Comparison of ENCODE assay signal across 8 cellular contexts in genomic region chr10:87504667-87505365, GRCh38.
DNase-seq lines count a peak whose midpoint lies in the region; ATAC-seq and TF ChIP-seq lines count a peak whose summit lies in the region.

Gene MINPP1, plus strand, starts transcription at chr10:87504893. Its CDS starts 23 bp downstream, at chr10:87504916.

- H3K9me3 Mint-ChIP-seq in central memory CD8-positive, alpha-beta T cell: no peaks in the 10 kb centered on the region

- CTCF ChIA-PET in AG04449 (lab: Yijun Ruan, JAX): interaction anchor here (0.8 to 1.9 kb wide), 3 partner anchors 29 to 565 kb away, joined by 3 to 6 read pairs (median 3); no protein-coding TSS in a partner anchor

- DNase-seq in AG04449 (ENCODE audit: low read depth, low spot score) (peak; percentile 16), NCI-H2196 treated with DMSO at 0.1 percent for 48 hours (lab: John Stamatoyannopoulos, UW; ENCODE audit: unreplicated experiment) (peak; percentile 26), iris pigment epithelial cell (ENCODE audit: low read depth) (peak; percentile 85)
- peak; percentile 31 to 35 for DNase-seq in central memory CD8-positive, alpha-beta T cell (ENCODE audit: low spot score in 2 of 2)
- peak; percentile 74 to 82 for DNase-seq in stimulated activated CD4-positive, alpha-beta T cell treated with anti-CD3 and anti-CD28 coated beads, Interleukin-12 subunit alpha, Interleukin-12 subunit beta, amount 100 ng/mL, for 24 hours (ENCODE audit: low read depth in 2 of 2)

- TF ChIP-seq CTCF in AG04449 (IDR thresholded peaks at IDR 0.05; ENCODE audit: insufficient read depth, low read length, missing control alignments): peak; percentile 0

- H3K27me3 Mint-ChIP-seq in central memory CD8-positive, alpha-beta T cell: no peaks in the 10 kb centered on the region

- peak within 1 kb of the TSS; percentile 92 for H3K4me3 Mint-ChIP-seq in central memory CD8-positive, alpha-beta T cell

- H3K4me3 ChIP-seq in AG04449 (ENCODE audit: low read depth, low read length): peak within 1 kb of the TSS; percentile 88

- peaks cover 17% of the 10 kb centered on the region for H3K4me1 Mint-ChIP-seq in central memory CD8-positive, alpha-beta T cell

- H3K27ac Mint-ChIP-seq in central memory CD8-positive, alpha-beta T cell (ENCODE audit: low read depth): peak within 1 kb of the TSS; percentile 80

- peaks cover 13% of the 10 kb centered on the region for H3K36me3 Mint-ChIP-seq in central memory CD8-positive, alpha-beta T cell (ENCODE audit: insufficient read depth)

- POLR2A ChIA-PET in AG04449 (lab: Yijun Ruan, JAX): interaction anchor here (0.8 to 1.2 kb wide), 5 partner anchors 19 to 551 kb away, joined by 3 to 4 read pairs (median 3); no protein-coding TSS in a partner anchor

- TF ChIP-seq POLR2A in GM18526 (IDR thresholded peaks at IDR 0.05; ENCODE audit: extremely low read depth, insufficient read length): peak; percentile 78

- peak; percentile 62 for ATAC-seq in HG03060 (IDR thresholded peaks at IDR 0.05; ENCODE audit: low read depth, unreplicated experiment)
- peak; percentile 83 to 86 for ATAC-seq in activated CD4-positive, CD25-positive, alpha-beta regulatory T cell treated with anti-CD3 and anti-CD28 coated beads, Interleukin-2, amount 50 U/mL, for 24 hours
- peak; percentile 77 for ATAC-seq in central memory CD8-positive, alpha-beta T cell (replicated peaks; ENCODE audit: extremely low read depth, poor library complexity, severe bottlenecking)

Comparison
In these comparisons a context has a peak if more than half of its experiments do, and no peak if none do; other contexts are left out.
1. Peak in every context shown above with its lines: DNase-seq, ATAC-seq and H3K4me3 ChIP-seq.
2. DNase-seq: peak in every context shown above with its lines; median percentile 85 in iris pigment epithelial cell; 78 in stimulated activated CD4-positive, alpha-beta T cell treated with anti-CD3 and anti-CD28 coated beads, Interleukin-12 subunit alpha, Interleukin-12 subunit beta, amount 100 ng/mL, for 24 hours; 33 in central memory CD8-positive, alpha-beta T cell; 26 in NCI-H2196 treated with DMSO at 0.1 percent for 48 hours; 16 in AG04449.